In genomic region chr4:143420227-143420626, GRCh38 we compare ENCODE assay signal across 14 cellular contexts.
DNase-seq lines count a peak whose midpoint lies in the region; ATAC-seq and TF ChIP-seq lines count a peak whose summit lies in the region.
"Had no signal": no experiment of that assay in that cellular context is flagged by ENCODE, and none has a peak within 500 bp of the region (broad histone marks: within the 10 kb centered on the region; RNA-seq: fewer than 3 reads in every experiment).

No MANE protein-coding gene starts in this region.

- H3K9me3 ChIP-seq in subcutaneous abdominal adipose tissue (ENCODE audit: control insufficient read depth in 5 of 5, low read length in 5 of 5), result no peaks in the 10 kb centered on the region

- H3K4me3 Mint-ChIP-seq in nephron progenitor cell, result no peak overlapping the region
- H3K4me3 Mint-ChIP-seq: CD14-positive monocyte; stimulated activated naive CD8-positive, alpha-beta T cell treated with anti-CD3 and anti-CD28 coated beads, Interleukin-15, amount 100 ng/mL, for 72 hours; T-helper 2 cell treated with Interferon-gamma antibody and Interleukin-4, amounts not matched to agents 5 μg/mL and 100 μg/mL, for 36 hours had no signal

- no peak for TF ChIP-seq CTCF in nephron progenitor cell (IDR thresholded peaks at IDR 0.05)

- peak; percentile 44 for ATAC-seq in GM19395 (IDR thresholded peaks at IDR 0.05; ENCODE audit: unreplicated experiment)
- ATAC-seq in HG02938 (IDR thresholded peaks at IDR 0.05; ENCODE audit: unreplicated experiment), result peak; percentile 50
- ATAC-seq: stimulated activated naive CD8-positive, alpha-beta T cell treated with anti-CD3 and anti-CD28 coated beads, Interleukin-15, amount 100 ng/mL, for 72 hours had no signal

- DNase-seq in stimulated activated CD4-positive, alpha-beta T cell treated with anti-CD3 and anti-CD28 coated beads, Interleukin-4, amount 100 ng/mL, for 1 hour, result no peak
- no peak for DNase-seq in GF-D8 (lab: John Stamatoyannopoulos, UW)
- DNase-seq in nephron progenitor cell, result no peak
- DNase-seq: anterior cingulate cortex; effector CD8-positive, alpha-beta T cell; NCI-H1092 treated with DMSO at 0.1 percent for 48 hours; NCI-H510A treated with DMSO at 0.1 percent for 48 hours; stimulated activated naive CD8-positive, alpha-beta T cell treated with anti-CD3 and anti-CD28 coated beads, Interleukin-15, amount 100 ng/mL, for 72 hours had no signal

- peaks cover 0 to 14% (median 4%) of the 10 kb centered on the region in 5 donors for H3K4me1 ChIP-seq in subcutaneous abdominal adipose tissue (ENCODE audit: control insufficient read depth in 5 of 5, insufficient read depth in 5 of 5, low read length in 5 of 5)

- H3K27me3 Mint-ChIP-seq in nephron progenitor cell (ENCODE audit: low read depth, poor library complexity), result peaks cover under 1% of the 10 kb centered on the region

- H3K27ac Mint-ChIP-seq in nephron progenitor cell, result no peak overlapping the region
- H3K27ac Mint-ChIP-seq: CD14-positive monocyte; stimulated activated naive CD8-positive, alpha-beta T cell treated with anti-CD3 and anti-CD28 coated beads, Interleukin-15, amount 100 ng/mL, for 72 hours; T-helper 2 cell treated with Interferon-gamma antibody and Interleukin-4, amounts not matched to agents 5 μg/mL and 100 μg/mL, for 36 hours had no signal

- peaks cover 9% of the 10 kb centered on the region for H3K4me1 Mint-ChIP-seq in nephron progenitor cell
- H3K4me1 Mint-ChIP-seq: CD14-positive monocyte; stimulated activated naive CD8-positive, alpha-beta T cell treated with anti-CD3 and anti-CD28 coated beads, Interleukin-15, amount 100 ng/mL, for 72 hours had no signal

- no peaks in the 10 kb centered on the region for H3K27me3 ChIP-seq in subcutaneous abdominal adipose tissue (ENCODE audit: control insufficient read depth in 5 of 5, insufficient read depth in 4 of 5, low read length in 5 of 5)

- H3K27ac ChIP-seq in angular gyrus (ENCODE audit: low read depth, low read length) (peak overlapping the region; percentile 72), subcutaneous abdominal adipose tissue (ENCODE audit: low read depth, low read length) (peak overlapping the region; percentile 48)

- H3K36me3 ChIP-seq in subcutaneous abdominal adipose tissue (ENCODE audit: control insufficient read depth in 5 of 5, insufficient read depth in 5 of 5, low read length in 5 of 5), result peaks cover 1 to 22% (median 17%) of the 10 kb centered on the region in 5 donors

- H3K9me3 Mint-ChIP-seq in nephron progenitor cell, result no peaks in the 10 kb centered on the region
- H3K9me3 Mint-ChIP-seq: stimulated activated naive CD8-positive, alpha-beta T cell treated with anti-CD3 and anti-CD28 coated beads, Interleukin-15, amount 100 ng/mL, for 72 hours; T-helper 2 cell treated with Interferon-gamma antibody and Interleukin-4, amounts not matched to agents 5 μg/mL and 100 μg/mL, for 36 hours had no signal

- no peak overlapping the region for H3K4me3 ChIP-seq in subcutaneous abdominal adipose tissue (ENCODE audit: low read depth in 1 of 5, low read length in 5 of 5)

- H3K36me3 Mint-ChIP-seq in nephron progenitor cell (ENCODE audit: low read depth), result peaks cover 36% of the 10 kb centered on the region

- no peak overlapping the region for H3K9ac ChIP-seq in subcutaneous abdominal adipose tissue (ENCODE audit: low read length in 5 of 5)
